Comparison of ENCODE assay signal across 2 cellular contexts in genomic region chr11:19025799-19026406, GRCh38.
TF ChIP-seq lines count a peak whose summit lies in the region.

No MANE protein-coding gene starts in this region.

TF ChIP-seq in IMR-90, 13 proteins besides CTCF, POLR2A, EP300 and RAD21:
- TF ChIP-seq MAZ (IDR thresholded peaks at IDR 0.05; ENCODE audit: borderline replicate concordance, low read depth, low read length) (no peak), CEBPB (IDR thresholded peaks at IDR 0.05; ENCODE audit: low read depth, low read length) (no peak), SMC3 (IDR thresholded peaks at IDR 0.05; ENCODE audit: low read depth, low read length) (no peak), NFE2L2 (IDR thresholded peaks at IDR 0.05; ENCODE audit: low read depth, low read length) (no peak), RFX5 (IDR thresholded peaks at IDR 0.05; ENCODE audit: low read depth, low read length) (no peak), BHLHE40 (IDR thresholded peaks at IDR 0.05; ENCODE audit: low read depth, low read length) (no peak), MXI1 (IDR thresholded peaks at IDR 0.05; ENCODE audit: borderline replicate concordance, low read depth, low read length) (no peak), FOS (IDR thresholded peaks at IDR 0.05; ENCODE audit: low read depth, low read length) (no peak), RCOR1 (IDR thresholded peaks at IDR 0.05; ENCODE audit: insufficient replicate concordance, low read length) (no peak), USF2 (IDR thresholded peaks at IDR 0.05; ENCODE audit: low read depth, low read length) (no peak), MAFK (IDR thresholded peaks at IDR 0.05; ENCODE audit: low read depth, low read length) (no peak), CHD1 (IDR thresholded peaks at IDR 0.05; ENCODE audit: low read depth, low read length) (no peak)
- TF ChIP-seq, protein P1, sequence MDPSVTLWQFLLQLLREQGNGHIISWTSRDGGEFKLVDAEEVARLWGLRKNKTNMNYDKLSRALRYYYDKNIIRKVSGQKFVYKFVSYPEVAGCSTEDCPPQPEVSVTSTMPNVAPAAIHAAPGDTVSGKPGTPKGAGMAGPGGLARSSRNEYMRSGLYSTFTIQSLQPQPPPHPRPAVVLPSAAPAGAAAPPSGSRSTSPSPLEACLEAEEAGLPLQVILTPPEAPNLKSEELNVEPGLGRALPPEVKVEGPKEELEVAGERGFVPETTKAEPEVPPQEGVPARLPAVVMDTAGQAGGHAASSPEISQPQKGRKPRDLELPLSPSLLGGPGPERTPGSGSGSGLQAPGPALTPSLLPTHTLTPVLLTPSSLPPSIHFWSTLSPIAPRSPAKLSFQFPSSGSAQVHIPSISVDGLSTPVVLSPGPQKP (IDR thresholded peaks at IDR 0.05; ENCODE audit: borderline replicate concordance, low read depth, low read length) = no peak

TF ChIP-seq in HepG2, 621 proteins besides CTCF, POLR2A, EP300 and RAD21:
- TF ChIP-seq ZFP1 (CRISPR knock-in tag; IDR thresholded peaks at IDR 0.05) = no peak
- TF ChIP-seq, protein P2, sequence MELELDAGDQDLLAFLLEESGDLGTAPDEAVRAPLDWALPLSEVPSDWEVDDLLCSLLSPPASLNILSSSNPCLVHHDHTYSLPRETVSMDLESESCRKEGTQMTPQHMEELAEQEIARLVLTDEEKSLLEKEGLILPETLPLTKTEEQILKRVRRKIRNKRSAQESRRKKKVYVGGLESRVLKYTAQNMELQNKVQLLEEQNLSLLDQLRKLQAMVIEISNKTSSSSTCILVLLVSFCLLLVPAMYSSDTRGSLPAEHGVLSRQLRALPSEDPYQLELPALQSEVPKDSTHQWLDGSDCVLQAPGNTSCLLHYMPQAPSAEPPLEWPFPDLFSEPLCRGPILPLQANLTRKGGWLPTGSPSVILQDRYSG (CRISPR knock-in tag; IDR thresholded peaks at IDR 0.05) = no peak
- no peak for TF ChIP-seq ZNF460 (CRISPR knock-in tag; IDR thresholded peaks at IDR 0.05; ENCODE audit: borderline replicate concordance)
- TF ChIP-seq, protein P3, sequence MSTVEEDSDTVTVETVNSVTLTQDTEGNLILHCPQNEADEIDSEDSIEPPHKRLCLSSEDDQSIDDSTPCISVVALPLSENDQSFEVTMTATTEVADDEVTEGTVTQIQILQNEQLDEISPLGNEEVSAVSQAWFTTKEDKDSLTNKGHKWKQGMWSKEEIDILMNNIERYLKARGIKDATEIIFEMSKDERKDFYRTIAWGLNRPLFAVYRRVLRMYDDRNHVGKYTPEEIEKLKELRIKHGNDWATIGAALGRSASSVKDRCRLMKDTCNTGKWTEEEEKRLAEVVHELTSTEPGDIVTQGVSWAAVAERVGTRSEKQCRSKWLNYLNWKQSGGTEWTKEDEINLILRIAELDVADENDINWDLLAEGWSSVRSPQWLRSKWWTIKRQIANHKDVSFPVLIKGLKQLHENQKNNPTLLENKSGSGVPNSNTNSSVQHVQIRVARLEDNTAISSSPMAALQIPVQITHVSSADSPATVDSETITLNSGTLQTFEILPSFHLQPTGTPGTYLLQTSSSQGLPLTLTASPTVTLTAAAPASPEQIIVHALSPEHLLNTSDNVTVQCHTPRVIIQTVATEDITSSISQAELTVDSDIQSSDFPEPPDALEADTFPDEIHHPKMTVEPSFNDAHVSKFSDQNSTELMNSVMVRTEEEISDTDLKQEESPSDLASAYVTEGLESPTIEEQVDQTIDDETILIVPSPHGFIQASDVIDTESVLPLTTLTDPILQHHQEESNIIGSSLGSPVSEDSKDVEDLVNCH (CRISPR knock-in tag; IDR thresholded peaks at IDR 0.05) = no peak
- no peak for TF ChIP-seq NONO (IDR thresholded peaks at IDR 0.05)
- no peak for TF ChIP-seq NONO (CRISPR knock-in tag; conservative IDR thresholded peaks at IDR 0.05)
- TF ChIP-seq HBP1 (CRISPR knock-in tag; IDR thresholded peaks at IDR 0.05; ENCODE audit: low read depth) = no peak
- TF ChIP-seq DR1 (CRISPR knock-in tag; IDR thresholded peaks at IDR 0.05) = no peak
- no peak for TF ChIP-seq MBNL3 (CRISPR knock-in tag; conservative IDR thresholded peaks at IDR 0.05)
- TF ChIP-seq HMGXB4 (CRISPR knock-in tag; IDR thresholded peaks at IDR 0.05; ENCODE audit: borderline replicate concordance in 1 of 2, low read depth in 1 of 2) = no peak
- TF ChIP-seq ZNF446 (CRISPR knock-in tag; IDR thresholded peaks at IDR 0.05) = no peak
- no peak for TF ChIP-seq SKI (IDR thresholded peaks at IDR 0.05; ENCODE audit: partially characterized antibody)
- no peak for TF ChIP-seq PAX8 (CRISPR knock-in tag; IDR thresholded peaks at IDR 0.05; ENCODE audit: borderline replicate concordance)
- TF ChIP-seq ZNF580 (CRISPR knock-in tag; IDR thresholded peaks at IDR 0.05; ENCODE audit: borderline replicate concordance, low read depth) = no peak
- no peak for TF ChIP-seq KDM6A (CRISPR knock-in tag; IDR thresholded peaks at IDR 0.05; ENCODE audit: low read depth)
- no peak for TF ChIP-seq ZFP82 (CRISPR knock-in tag; IDR thresholded peaks at IDR 0.05; ENCODE audit: borderline replicate concordance)
- TF ChIP-seq FOXJ3 (CRISPR knock-in tag; IDR thresholded peaks at IDR 0.05; ENCODE audit: borderline replicate concordance) = no peak
